ENCODE assay signal across 23 cellular contexts in genomic region chr7:86559096-86559495, GRCh38.
A peak's percentile ranks its signal among the peaks of the same experiment; 100 is the strongest.
DNase-seq lines count a peak whose midpoint lies in the region; ATAC-seq and TF ChIP-seq lines count a peak whose summit lies in the region.
"Had no signal": no experiment of that assay in that cellular context is flagged by ENCODE, and none has a peak within 500 bp of the region (broad histone marks: within the 10 kb centered on the region; RNA-seq: fewer than 3 reads in every experiment).

No MANE protein-coding gene starts in this region.

- ATAC-seq in HCT116 (peak; percentile 80), Panc1 (peak; percentile 42; the same call in 1 of the 2 replicates)
- ATAC-seq: A549, K562 had no signal

- H3K4me3 ChIP-seq in HCT116 (replicated peaks in 1 of 2; ENCODE audit: low read depth in 1 of 2, low read length in 2 of 2) = no peak overlapping the region
- H3K4me3 ChIP-seq in Panc1 (ENCODE audit: low read depth in 2 of 2, low read length in 2 of 2) = no peak overlapping the region
- H3K4me3 ChIP-seq in smooth muscle cell = no peak overlapping the region
- H3K4me3 ChIP-seq: A549; BLaER1 treated with 17β-estradiol and CSF1 and Interleukin-3, amounts not matched to agents 10 nM and 100 nM; K562; SK-N-MC had no signal

- no peaks in the 10 kb centered on the region for H3K9me3 ChIP-seq in HCT116 (ENCODE audit: control insufficient read depth in 1 of 2, insufficient read depth in 1 of 2, low read depth in 1 of 2, low read length in 2 of 2)
- no peaks in the 10 kb centered on the region for H3K9me3 ChIP-seq in Panc1 (ENCODE audit: control insufficient read depth, insufficient read depth, low read depth, low read length)
- no peaks in the 10 kb centered on the region for H3K9me3 ChIP-seq in smooth muscle cell (replicated peaks; ENCODE audit: low read depth)
- H3K9me3 ChIP-seq: A549; BLaER1 treated with 17β-estradiol and CSF1 and Interleukin-3, amounts not matched to agents 10 nM and 100 nM had no signal

- H3K27me3 ChIP-seq in HCT116 (ENCODE audit: insufficient read depth, low read length) (no peaks in the 10 kb centered on the region), Panc1 (ENCODE audit: control insufficient read depth, insufficient read depth, low read length) (no peaks in the 10 kb centered on the region), smooth muscle cell (ENCODE audit: low read depth) (no peaks in the 10 kb centered on the region)
- H3K27me3 ChIP-seq: BLaER1 treated with 17β-estradiol and CSF1 and Interleukin-3, amounts not matched to agents 10 nM and 100 nM had no signal

- in situ Hi-C loops in Panc1 (cut with HindIII; ENCODE audit: low pct_unique_long_range_greater_than_20kb, low sequenced_read_pairs) = no loop called here

- no TSS peak for BruUV-seq in HCT116 (replicated peaks; lab: Mats Ljungman, UMichigan)
- BruUV-seq in Panc1 (replicated peaks; lab: Mats Ljungman, UMichigan) = no TSS peak

- TF ChIP-seq RAD21 in HCT116 (IDR thresholded peaks at IDR 0.05; ENCODE audit: low read depth) = no peak

- intact Hi-C loops in HCT116 (cut with micrococcal nuclease) = no loop called here
- intact Hi-C loops in Panc1 (cut with micrococcal nuclease; ENCODE audit: unreplicated experiment) = no loop called here

- TF ChIP-seq POLR2A in HCT116 (IDR thresholded peaks at IDR 0.05; ENCODE audit: borderline replicate concordance, extremely low read depth, insufficient read depth, insufficient read length) = no peak

- H3K9ac ChIP-seq in HCT116 (ENCODE audit: low read length) = no peak overlapping the region
- H3K9ac ChIP-seq in smooth muscle cell (ENCODE audit: low read depth) = no peak overlapping the region
- H3K9ac ChIP-seq: BLaER1 treated with 17β-estradiol and CSF1 and Interleukin-3, amounts not matched to agents 10 nM and 100 nM had no signal

- WGBS in smooth muscle cell (ENCODE audit: low lambda C conversion rate) = 81% methylated on average over 5 of the region's 5 CpGs

- H2AFZ ChIP-seq in HCT116 (ENCODE audit: low read depth, low read length, poor library complexity, severe bottlenecking) (no peak overlapping the region), smooth muscle cell (ENCODE audit: low read depth) (no peak overlapping the region)

- H3K27ac ChIP-seq in HCT116 (ENCODE audit: low read depth, low read length) (peak overlapping the region; percentile 37; the same call in 1 of the 2 replicates), Panc1 (ENCODE audit: low read length) (no peak overlapping the region), smooth muscle cell (ENCODE audit: low read depth) (no peak overlapping the region)
- H3K27ac ChIP-seq: A549; BLaER1 treated with 17β-estradiol and CSF1 and Interleukin-3, amounts not matched to agents 10 nM and 100 nM; RWPE1; SK-N-MC had no signal

- H3K9me2 ChIP-seq in HCT116 (ENCODE audit: insufficient read depth) = no peaks in the 10 kb centered on the region

- CTCF ChIA-PET in HCT116 (lab: Charles Lee) (no interaction called here), Panc1 (lab: Charles Lee) (no interaction called here)

- no peaks in the 10 kb centered on the region for H3F3A ChIP-seq in smooth muscle cell (ENCODE audit: low read depth)

- DNase-seq in HCT116 (ENCODE audit: low read depth, low spot score) (peak; percentile 29), NCI-H1417 (lab: John Stamatoyannopoulos, UW) (peak in 2 of 3 experiments; percentile 29 to 76), Panc1 (ENCODE audit: low read depth, low spot score) (no peak), renal cortical epithelial cell (ENCODE audit: low read depth) (peak; percentile 1), NOMO-1 treated with dmso at 0.1 percent for 144 hours (lab: John Stamatoyannopoulos, UW; ENCODE audit: unreplicated experiment) (no peak), smooth muscle cell (lab: John Stamatoyannopoulos, UW; ENCODE audit: unreplicated experiment) (no peak)
- DNase-seq in effector CD4-positive, alpha-beta T cell = no peak
- DNase-seq: AML-193; CD4-positive, alpha-beta memory T cell; DMS 273 treated with DMSO at 0.1 percent for 48 hours; DND-41; Kasumi-1; NCI-H1092 treated with DMSO at 0.1 percent for 48 hours; NCI-H1694; NCI-H2171 treated with DMSO at 0.1 percent for 48 hours; NCI-H345; NCI-H510A treated with DMSO at 0.1 percent for 48 hours; SIG-M5 had no signal

- RAD21 ChIA-PET in HCT116 (lab: Charles Lee; ENCODE audit: low non-redundant PET in 1 of 2, low total read pairs in 2 of 2, uncharacterized antibody in 2 of 2, unreplicated experiment in 2 of 2) = no interaction called here

- no peaks in the 10 kb centered on the region for H3K79me2 ChIP-seq in HCT116 (ENCODE audit: insufficient read depth, low read length)
- H3K79me2 ChIP-seq in smooth muscle cell (ENCODE audit: low read depth) = no peaks in the 10 kb centered on the region

- H3K4me1 ChIP-seq in HCT116 (ENCODE audit: control insufficient read depth in 1 of 2, insufficient read depth in 2 of 2, low read length in 2 of 2) = peaks cover 0 to 11% of the 10 kb centered on the region in 2 experiments; a peak in 3 of 4 replicates
- H3K4me1 ChIP-seq in Panc1 (ENCODE audit: control insufficient read depth, insufficient read depth, low read length) = no peaks in the 10 kb centered on the region
- no peaks in the 10 kb centered on the region for H3K4me1 ChIP-seq in smooth muscle cell (ENCODE audit: low read depth)
- H3K4me1 ChIP-seq: A549; BLaER1 treated with 17β-estradiol and CSF1 and Interleukin-3, amounts not matched to agents 10 nM and 100 nM had no signal

- TF ChIP-seq CTCF in HCT116 (IDR thresholded peaks at IDR 0.05 in 2 of 3, conservative IDR thresholded peaks at IDR 0.05 in 1 of 3; ENCODE audit: borderline replicate concordance in 1 of 3, insufficient read depth in 1 of 3, low read depth in 2 of 3, low read length in 2 of 3) (no peak), Panc1 (IDR thresholded peaks at IDR 0.05) (no peak), smooth muscle cell (IDR thresholded peaks at IDR 0.05; ENCODE audit: borderline replicate concordance, insufficient read depth, poor library complexity, severe bottlenecking) (no peak)

- H4K20me1 ChIP-seq in HCT116 (ENCODE audit: insufficient read depth) (no peaks in the 10 kb centered on the region), smooth muscle cell (ENCODE audit: low read depth) (no peaks in the 10 kb centered on the region)
- H4K20me1 ChIP-seq: BLaER1 treated with 17β-estradiol and CSF1 and Interleukin-3, amounts not matched to agents 10 nM and 100 nM had no signal

- H3K4me2 ChIP-seq in HCT116 (ENCODE audit: low read length) (peak overlapping the region; percentile 43), smooth muscle cell (no peak overlapping the region)
- H3K4me2 ChIP-seq: A549; BLaER1 treated with 17β-estradiol and CSF1 and Interleukin-3, amounts not matched to agents 10 nM and 100 nM had no signal

- H3K36me3 ChIP-seq in HCT116 (ENCODE audit: control insufficient read depth in 1 of 2, insufficient read depth in 2 of 2, low read length in 2 of 2) (no peaks in the 10 kb centered on the region), Panc1 (ENCODE audit: control insufficient read depth, insufficient read depth, low read length) (no peaks in the 10 kb centered on the region), smooth muscle cell (ENCODE audit: low read depth) (no peaks in the 10 kb centered on the region)
- H3K36me3 ChIP-seq: BLaER1 treated with 17β-estradiol and CSF1 and Interleukin-3, amounts not matched to agents 10 nM and 100 nM had no signal

- POLR2A ChIA-PET in HCT116 (lab: Charles Lee) (no interaction called here), Panc1 (lab: Charles Lee) (no interaction called here)

TF ChIP-seq in HCT116, 20 proteins besides CTCF, POLR2A, EP300 and RAD21 (continues in another document):
- no peak for TF ChIP-seq ATF3 (IDR thresholded peaks at IDR 0.05)
- TF ChIP-seq FOSL1 (IDR thresholded peaks at IDR 0.05; ENCODE audit: low read depth) = no peak
- TF ChIP-seq ZNF274 (IDR thresholded peaks at IDR 0.05; ENCODE audit: low read depth, low read length) = no peak
- TF ChIP-seq JUND (IDR thresholded peaks at IDR 0.05) = no peak
- TF ChIP-seq, protein P1, sequence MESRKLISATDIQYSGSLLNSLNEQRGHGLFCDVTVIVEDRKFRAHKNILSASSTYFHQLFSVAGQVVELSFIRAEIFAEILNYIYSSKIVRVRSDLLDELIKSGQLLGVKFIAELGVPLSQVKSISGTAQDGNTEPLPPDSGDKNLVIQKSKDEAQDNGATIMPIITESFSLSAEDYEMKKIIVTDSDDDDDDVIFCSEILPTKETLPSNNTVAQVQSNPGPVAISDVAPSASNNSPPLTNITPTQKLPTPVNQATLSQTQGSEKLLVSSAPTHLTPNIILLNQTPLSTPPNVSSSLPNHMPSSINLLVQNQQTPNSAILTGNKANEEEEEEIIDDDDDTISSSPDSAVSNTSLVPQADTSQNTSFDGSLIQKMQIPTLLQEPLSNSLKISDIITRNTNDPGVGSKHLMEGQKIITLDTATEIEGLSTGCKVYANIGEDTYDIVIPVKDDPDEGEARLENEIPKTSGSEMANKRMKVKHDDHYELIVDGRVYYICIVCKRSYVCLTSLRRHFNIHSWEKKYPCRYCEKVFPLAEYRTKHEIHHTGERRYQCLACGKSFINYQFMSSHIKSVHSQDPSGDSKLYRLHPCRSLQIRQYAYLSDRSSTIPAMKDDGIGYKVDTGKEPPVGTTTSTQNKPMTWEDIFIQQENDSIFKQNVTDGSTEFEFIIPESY (IDR thresholded peaks at IDR 0.05; ENCODE audit: extremely low read depth, insufficient replicate concordance, low read length) = no peak
- TF ChIP-seq EGR1 (IDR thresholded peaks at IDR 0.05; ENCODE audit: low read depth) = no peak
- no peak for TF ChIP-seq SP1 (IDR thresholded peaks at IDR 0.05; ENCODE audit: low read depth)
- no peak for TF ChIP-seq CBX3 (IDR thresholded peaks at IDR 0.05; ENCODE audit: low read depth)
- TF ChIP-seq SRF (IDR thresholded peaks at IDR 0.05; ENCODE audit: low read depth) = no peak
- TF ChIP-seq EZH2 (IDR thresholded peaks at IDR 0.05) = no peak
- TF ChIP-seq ZFX (IDR thresholded peaks at IDR 0.05) = no peak
- TF ChIP-seq MAX (IDR thresholded peaks at IDR 0.05) = no peak

Comparison
In these comparisons a context has a peak if more than half of its experiments do, and no peak if none do; other contexts are left out.
1. DNase-seq: peak in HCT116 (single experiment), NCI-H1417 (2 of 3) and renal cortical epithelial cell (single experiment); none in Panc1 (single experiment), NOMO-1 treated with dmso at 0.1 percent for 144 hours (single experiment), effector CD4-positive, alpha-beta T cell (single experiment) and smooth muscle cell (single experiment).